In the genomic region with DNA sequence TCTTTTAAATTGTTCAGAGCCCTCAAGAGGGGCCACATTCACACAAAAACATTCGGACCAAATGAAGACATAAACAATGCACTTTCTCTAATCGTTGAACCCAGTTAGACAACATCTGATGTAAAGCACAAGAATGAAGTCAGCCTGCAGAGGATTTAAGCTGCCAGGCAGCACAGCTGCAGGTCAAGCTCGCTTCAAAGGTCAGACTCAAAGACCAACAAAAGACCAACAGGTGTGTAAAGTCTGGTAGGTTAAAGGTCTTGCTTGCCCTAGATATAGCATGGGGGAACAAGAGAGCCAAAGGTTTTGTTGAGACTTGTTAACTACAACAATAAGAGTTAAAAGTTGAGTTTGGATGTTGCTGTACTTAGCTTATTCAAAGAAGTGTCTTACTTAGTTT, we compare ENCODE assay signal across 18 cellular contexts. TPM values are rescaled to one million over a fixed set of nuclear protein-coding genes. Genes with fewer than 3 reads are reported as not detected.
A peak's percentile ranks its signal among the peaks of the same experiment; 100 is the strongest.
DNase-seq lines count a peak whose midpoint lies in the region; ATAC-seq and TF ChIP-seq lines count a peak whose summit lies in the region.
"Had no signal": no experiment of that assay in that cellular context is flagged by ENCODE, and none has a peak within 500 bp of the region (broad histone marks: within the 10 kb centered on the region; RNA-seq: fewer than 3 reads in every experiment).

No MANE protein-coding gene starts in this region.

- CTCF ChIA-PET in Caco-2 (lab: Charles Lee) = interaction anchor here (1.0 to 1.1 kb wide), 2 partner anchors 26 to 81 kb away, joined by 4 to 13 read pairs; a partner anchor contains a TSS

- peaks cover 20% of the 10 kb centered on the region for H3K9me3 Mint-ChIP-seq in Caco-2 (ENCODE audit: unreplicated experiment)

- no peak overlapping the region for H4K8ac ChIP-seq in neuronal stem cell (ENCODE audit: low read depth, low read length)

- no peak overlapping the region for H2AK5ac ChIP-seq in neuronal stem cell (ENCODE audit: low read depth, low read length)

- no peak overlapping the region for H3K27ac Mint-ChIP-seq in Caco-2 (ENCODE audit: unreplicated experiment)
- H3K27ac Mint-ChIP-seq: B cell had no signal

- TF ChIP-seq CTCF in Caco-2 (IDR thresholded peaks at IDR 0.05; ENCODE audit: insufficient read depth in 1 of 2, low read depth in 1 of 2, low read length in 1 of 2, severe bottlenecking in 1 of 2, unreplicated experiment in 1 of 2) = no peak

- ATAC-seq in GM18505 (IDR thresholded peaks at IDR 0.05; ENCODE audit: unreplicated experiment) = no peak
- ATAC-seq in HG03139 (IDR thresholded peaks at IDR 0.05; ENCODE audit: unreplicated experiment) = no peak

- H3K36me3 Mint-ChIP-seq in Caco-2 (ENCODE audit: insufficient read depth, unreplicated experiment) = peaks cover 6% of the 10 kb centered on the region

- H3K4me3 ChIP-seq in Caco-2 (ENCODE audit: low read depth, low read length) = no peak overlapping the region
- H3K4me3 ChIP-seq in neuronal stem cell (ENCODE audit: low read length in 2 of 2) = no peak overlapping the region

- no peak overlapping the region for H3K18ac ChIP-seq in neuronal stem cell (ENCODE audit: low read length)

- H3K27me3 ChIP-seq in Caco-2 (replicated peaks; ENCODE audit: control insufficient read depth, insufficient read depth, low read length) (no peaks in the 10 kb centered on the region), neuronal stem cell (ENCODE audit: control insufficient read depth in 3 of 3, insufficient read depth in 3 of 3, low read depth in 1 of 3, low read length in 3 of 3) (no peaks in the 10 kb centered on the region)

- peaks cover 61% of the 10 kb centered on the region for H3K4me1 ChIP-seq in Caco-2
- peaks cover 3 to 6% of the 10 kb centered on the region in 2 donors for H3K4me1 ChIP-seq in neuronal stem cell (ENCODE audit: control insufficient read depth in 2 of 2, insufficient read depth in 1 of 2, low read depth in 1 of 2, low read length in 2 of 2)

- peak overlapping the region; percentile 40 for H3K4me3 Mint-ChIP-seq in Caco-2 (ENCODE audit: unreplicated experiment)
- H3K4me3 Mint-ChIP-seq: B cell had no signal

- H2BK15ac ChIP-seq in neuronal stem cell (ENCODE audit: low read length) = no peak overlapping the region

- no peak overlapping the region for H3K23ac ChIP-seq in neuronal stem cell (ENCODE audit: low read depth, low read length, poor library complexity)

- TF ChIP-seq POLR2A in GM18505 (IDR thresholded peaks at IDR 0.05; ENCODE audit: borderline replicate concordance, extremely low read depth, insufficient read depth, insufficient read length) = no peak

- H3K4ac ChIP-seq in neuronal stem cell (ENCODE audit: low read length) = no peak overlapping the region

- no peak overlapping the region for H3K14ac ChIP-seq in neuronal stem cell (ENCODE audit: low read length)

- intact Hi-C loops in Caco-2 (cut with micrococcal nuclease; ENCODE audit: unreplicated experiment) = no loop called here

- peaks cover 35% of the 10 kb centered on the region for H3K4me1 Mint-ChIP-seq in Caco-2 (ENCODE audit: low read depth, unreplicated experiment)
- H3K4me1 Mint-ChIP-seq: B cell had no signal

- no peak overlapping the region for H2BK12ac ChIP-seq in neuronal stem cell (ENCODE audit: low read length)

- no peak overlapping the region for H3K27ac ChIP-seq in neuronal stem cell (replicated peaks; ENCODE audit: low read length)
- H3K27ac ChIP-seq: KMS-11, RWPE1 had no signal

- H3K36me3 ChIP-seq in Caco-2 (ENCODE audit: control insufficient read depth, insufficient read depth, low read length) (no peaks in the 10 kb centered on the region), neuronal stem cell (replicated peaks in 1 of 2; ENCODE audit: control insufficient read depth in 2 of 2, insufficient read depth in 2 of 2, low read length in 2 of 2) (no peaks in the 10 kb centered on the region)

- no TSS peak for BruUV-seq in Caco-2 (replicated peaks; lab: Mats Ljungman, UMichigan)

- no peak overlapping the region for H3K4me2 ChIP-seq in neuronal stem cell (ENCODE audit: insufficient read depth, low read length, poor library complexity, severe bottlenecking)
- H3K4me2 ChIP-seq: KMS-11 had no signal

- H3K27me3 Mint-ChIP-seq in Caco-2 (ENCODE audit: insufficient read depth, unreplicated experiment) = no peaks in the 10 kb centered on the region
- H3K27me3 Mint-ChIP-seq: B cell had no signal

- H4K91ac ChIP-seq in neuronal stem cell (ENCODE audit: low read depth, low read length, poor library complexity) = no peak overlapping the region

- no CpG with 5 or more reads among the region's 3 CpGs for WGBS in neuronal stem cell (ENCODE audit: extremely low coverage in 2 of 2, insufficient read length in 2 of 2, insufficient replicate concordance in 1 of 2), 2 donors

- H3K79me1 ChIP-seq in neuronal stem cell (ENCODE audit: low read depth, low read length) = no peaks in the 10 kb centered on the region

- POLR2A ChIA-PET in Caco-2 (lab: Charles Lee) = interaction anchor here (2.1 kb wide), 1 partner anchor 26 kb away, joined by 16 read pairs; a partner anchor contains a TSS

- no peak overlapping the region for H2BK5ac ChIP-seq in neuronal stem cell (ENCODE audit: low read length)

- H2AFZ ChIP-seq in neuronal stem cell (ENCODE audit: low read length) = no peak overlapping the region

- H3K9ac ChIP-seq in neuronal stem cell (ENCODE audit: low read depth, low read length, poor library complexity) = no peak overlapping the region
- H3K9ac ChIP-seq: KMS-11 had no signal

- no peaks in the 10 kb centered on the region for H3K9me3 ChIP-seq in Caco-2
- peaks cover 0 to 6% of the 10 kb centered on the region in 2 donors for H3K9me3 ChIP-seq in neuronal stem cell (replicated peaks in 1 of 2; ENCODE audit: control insufficient read depth in 2 of 2, insufficient read depth in 1 of 2, low read depth in 1 of 2, low read length in 2 of 2)

- DNase-seq in Caco-2 (peak; percentile 58 to 69), NCI-H146 treated with DMSO at 0.1 percent for 48 hours (lab: John Stamatoyannopoulos, UW; ENCODE audit: unreplicated experiment) (peak; percentile 76), ecto neural progenitor cell (ENCODE audit: low spot score) (peak; percentile 52), neuronal stem cell (ENCODE audit: low spot score) (peak; percentile 35), cerebellar nuclear complex (lab: John Stamatoyannopoulos, UW) (no peak)
- DNase-seq: DMS 273 treated with DMSO at 0.1 percent for 48 hours, GF-D8, NCI-H1417, NCI-H2029, NCI-H2171, NCI-H446, NCI-H774, SW 1271 had no signal

- H2BK120ac ChIP-seq in neuronal stem cell (ENCODE audit: low read depth, low read length) = no peak overlapping the region

RNA-seq across cellular contexts. Expression of a gene that starts 26.7 kb away (rescaled TPM):
- total RNA-seq in Caco-2 (2022) = 46.5 and 48.1 TPM in 2 replicates
- 4.2 TPM for polyA plus RNA-seq in neuronal stem cell (2013, experiment 1 of 2)
- 3.9 TPM for polyA plus RNA-seq in neuronal stem cell (2013, experiment 2 of 2)

Comparison
In these comparisons a context has a peak if more than half of its experiments do, and no peak if none do; other contexts are left out.
1. DNase-seq: peak in Caco-2 (2 of 2), NCI-H146 treated with DMSO at 0.1 percent for 48 hours (single experiment), ecto neural progenitor cell (single experiment) and neuronal stem cell (single experiment); none in cerebellar nuclear complex (0 of 2).